In genomic region chr1:30618335-30618747, GRCh38 we compare ENCODE assay signal across 18 cellular contexts.
DNase-seq lines count a peak whose midpoint lies in the region; ATAC-seq and TF ChIP-seq lines count a peak whose summit lies in the region.
"Had no signal": no experiment of that assay in that cellular context is flagged by ENCODE, and none has a peak within 500 bp of the region (broad histone marks: within the 10 kb centered on the region; RNA-seq: fewer than 3 reads in every experiment).

No MANE protein-coding gene starts in this region.

- TF ChIP-seq CTCF in H9 (conservative IDR thresholded peaks at IDR 0.05): no peak

- H3K27me3 ChIP-seq in H9 (ENCODE audit: insufficient read depth, low read length): no peaks in the 10 kb centered on the region
- no peaks in the 10 kb centered on the region for H3K27me3 ChIP-seq in mesendoderm (ENCODE audit: insufficient read depth, low read length, poor library complexity)

- CTCF ChIA-PET in activated CD8-positive, alpha-beta memory T cell treated with anti-CD3 and anti-CD28 coated beads, Interleukin-2, amount 10 ng/mL, durations not matched to agents 7 days and 5 days (lab: Charles Lee): no interaction called here

- intact Hi-C loops in sciatic nerve (cut with DNase I): no loop called here

- DNase-seq in activated CD8-positive, alpha-beta memory T cell treated with anti-CD3 and anti-CD28 coated beads, Interleukin-2, amount 50 U/mL, for 48 hours: peak; percentile 49
- no peak for DNase-seq in activated CD8-positive, alpha-beta memory T cell treated with anti-CD3 and anti-CD28 coated beads, Interleukin-2, amount 10 ng/mL, durations not matched to agents 7 days and 5 days
- no peak for DNase-seq in H9
- peak; percentile 83 for DNase-seq in mesendoderm
- no peak for DNase-seq in sciatic nerve (ENCODE audit: low spot score)
- DNase-seq in NOMO-1 treated with dmso at 0.1 percent for 144 hours (lab: John Stamatoyannopoulos, UW; ENCODE audit: unreplicated experiment): no peak
- DNase-seq: aorta; CD4-positive, CD25-positive, alpha-beta regulatory T cell; DND-41; immature natural killer cell; NCI-H1417; NCI-H2227 treated with DMSO at 0.1 percent for 48 hours; SK-N-SH had no signal

- H3K9ac ChIP-seq in H9 (ENCODE audit: extremely low read depth, insufficient read length, low read length) (no peak overlapping the region), mesendoderm (ENCODE audit: low read length) (no peak overlapping the region)
- H3K9ac ChIP-seq: SK-N-SH had no signal

- H3K79me2 ChIP-seq in H9 (ENCODE audit: insufficient read depth, low read length) (no peaks in the 10 kb centered on the region), mesendoderm (ENCODE audit: control insufficient read depth, insufficient read depth, low read length) (no peaks in the 10 kb centered on the region)

- H3K4ac ChIP-seq in H9 (ENCODE audit: low read depth, low read length): no peak overlapping the region
- H3K4ac ChIP-seq in mesendoderm (ENCODE audit: low read depth, low read length): no peak overlapping the region

- H2AFZ ChIP-seq in H9 (ENCODE audit: low read length): no peak overlapping the region

- H3K4me3 Mint-ChIP-seq in activated CD8-positive, alpha-beta memory T cell treated with anti-CD3 and anti-CD28 coated beads, Interleukin-2, amount 10 ng/mL, durations not matched to agents 7 days and 5 days: no peak overlapping the region
- H3K4me3 Mint-ChIP-seq in H9: no peak overlapping the region
- H3K4me3 Mint-ChIP-seq in activated T-helper 17 cell treated with anti-CD3 and anti-CD28 coated beads, Interleukin-2, amount 50 U/mL, for 72 hours: no peak overlapping the region
- H3K4me3 Mint-ChIP-seq: activated T-helper 1 cell treated with anti-CD3 and anti-CD28 coated beads, Interleukin-12 subunit alpha, Interleukin-12 subunit beta, Interleukin-2, Interleukin-4 antibody, amounts not matched to agents 30 ng/mL and 10 ng/mL and 1 ng/mL, durations not matched to agents 14 hours and 24 hours and 36 hours; CD4-positive, CD25-positive, alpha-beta regulatory T cell; immature natural killer cell had no signal

- H3K23ac ChIP-seq in H9 (ENCODE audit: insufficient read length, low read depth, low read length): no peak overlapping the region
- H3K23ac ChIP-seq in mesendoderm (ENCODE audit: low read length): no peak overlapping the region

- H3K27me3 Mint-ChIP-seq in activated CD8-positive, alpha-beta memory T cell treated with anti-CD3 and anti-CD28 coated beads, Interleukin-2, amount 10 ng/mL, durations not matched to agents 7 days and 5 days: peaks cover 15% of the 10 kb centered on the region
- peaks cover 6% of the 10 kb centered on the region; the same call in 1 of the 2 replicates for H3K27me3 Mint-ChIP-seq in H9 (ENCODE audit: low read depth)
- peaks cover 41% of the 10 kb centered on the region for H3K27me3 Mint-ChIP-seq in activated T-helper 17 cell treated with anti-CD3 and anti-CD28 coated beads, Interleukin-2, amount 50 U/mL, for 72 hours

- H3K4me1 Mint-ChIP-seq in activated CD8-positive, alpha-beta memory T cell treated with anti-CD3 and anti-CD28 coated beads, Interleukin-2, amount 10 ng/mL, durations not matched to agents 7 days and 5 days: no peaks in the 10 kb centered on the region
- H3K4me1 Mint-ChIP-seq in H9: peaks cover 0 to 3% of the 10 kb centered on the region in 2 experiments; a peak in 1 of 4 replicates
- no peaks in the 10 kb centered on the region for H3K4me1 Mint-ChIP-seq in activated T-helper 17 cell treated with anti-CD3 and anti-CD28 coated beads, Interleukin-2, amount 50 U/mL, for 72 hours
- H3K4me1 Mint-ChIP-seq: CD4-positive, CD25-positive, alpha-beta regulatory T cell; immature natural killer cell had no signal

- H2BK15ac ChIP-seq in H9 (ENCODE audit: low read depth, low read length) (no peak overlapping the region), mesendoderm (replicated peaks; ENCODE audit: low read depth) (no peak overlapping the region)

- no peaks in the 10 kb centered on the region for H4K20me1 ChIP-seq in H9 (ENCODE audit: control insufficient read depth, insufficient read depth, insufficient read length)

- H3K4me2 ChIP-seq in H9 (ENCODE audit: insufficient read depth, insufficient read length, low read length) (no peak overlapping the region), mesendoderm (ENCODE audit: low read length) (no peak overlapping the region)
- H3K4me2 ChIP-seq: SK-N-SH had no signal

- no peaks in the 10 kb centered on the region for H3K36me3 ChIP-seq in mesendoderm (ENCODE audit: control insufficient read depth, insufficient read depth, low read length)

- H4K5ac ChIP-seq in H9 (ENCODE audit: insufficient read length, low read depth, low read length) (no peak overlapping the region), mesendoderm (ENCODE audit: low read length) (no peak overlapping the region)

- H3T11ph ChIP-seq in H9 (ENCODE audit: low read length): no peak overlapping the region

- H3K27ac ChIP-seq in H9 (ENCODE audit: insufficient read length, low read depth, low read length) (no peak overlapping the region), mesendoderm (ENCODE audit: low read depth, low read length) (no peak overlapping the region)
- H3K27ac ChIP-seq: coronary artery, HL-60 had no signal

- no peaks in the 10 kb centered on the region for H3K79me1 ChIP-seq in H9 (ENCODE audit: insufficient read depth, low read depth, low read length, poor library complexity, severe bottlenecking)
- H3K79me1 ChIP-seq in mesendoderm (ENCODE audit: low read length): no peaks in the 10 kb centered on the region

- no peak overlapping the region for H2AK5ac ChIP-seq in H9 (ENCODE audit: insufficient read length, low read length)
- no peak overlapping the region for H2AK5ac ChIP-seq in mesendoderm (ENCODE audit: low read length)

- no peak overlapping the region; the same call in 1 of the 2 replicates for H3K14ac ChIP-seq in H9 (ENCODE audit: insufficient read depth, low read length)

- ATAC-seq in activated CD8-positive, alpha-beta memory T cell treated with anti-CD3 and anti-CD28 coated beads, Interleukin-2, amount 10 ng/mL, durations not matched to agents 7 days and 5 days: no peak
- ATAC-seq in activated T-helper 17 cell treated with anti-CD3 and anti-CD28 coated beads, Interleukin-2, amount 50 U/mL, for 72 hours (replicated peaks): peak; percentile 24
- ATAC-seq in sciatic nerve (no peak), GM21786 (IDR thresholded peaks at IDR 0.05; ENCODE audit: unreplicated experiment) (no peak)

- H3K4me1 ChIP-seq in H9 (ENCODE audit: insufficient read depth, low read length) (no peaks in the 10 kb centered on the region), mesendoderm (ENCODE audit: control insufficient read depth, low read depth, low read length) (peaks cover 3% of the 10 kb centered on the region)

- H4K91ac ChIP-seq in H9 (ENCODE audit: insufficient read length, low read depth, low read length): no peak overlapping the region

- no CpG with 5 or more reads among the region's 6 CpGs for WGBS in H9 (ENCODE audit: extremely low coverage, insufficient read length, low lambda C conversion rate)
- no CpG with 5 or more reads among the region's 6 CpGs for WGBS in mesendoderm (ENCODE audit: extremely low coverage, insufficient coverage, low lambda C conversion rate)

- H2BK5ac ChIP-seq in H9 (ENCODE audit: insufficient read length, low read length): no peak overlapping the region
- H2BK5ac ChIP-seq in mesendoderm (ENCODE audit: low read length): no peak overlapping the region

- H3K9me3 ChIP-seq in H9 (ENCODE audit: control insufficient read depth, low read depth, low read length): no peaks in the 10 kb centered on the region
- H3K9me3 ChIP-seq: SK-N-SH had no signal

- H3K27ac Mint-ChIP-seq in activated CD8-positive, alpha-beta memory T cell treated with anti-CD3 and anti-CD28 coated beads, Interleukin-2, amount 10 ng/mL, durations not matched to agents 7 days and 5 days: no peak overlapping the region
- no peak overlapping the region for H3K27ac Mint-ChIP-seq in H9
- no peak overlapping the region for H3K27ac Mint-ChIP-seq in activated T-helper 17 cell treated with anti-CD3 and anti-CD28 coated beads, Interleukin-2, amount 50 U/mL, for 72 hours
- H3K27ac Mint-ChIP-seq: activated T-helper 1 cell treated with anti-CD3 and anti-CD28 coated beads, Interleukin-12 subunit alpha, Interleukin-12 subunit beta, Interleukin-2, Interleukin-4 antibody, amounts not matched to agents 30 ng/mL and 10 ng/mL and 1 ng/mL, durations not matched to agents 14 hours and 24 hours and 36 hours; CD4-positive, CD25-positive, alpha-beta regulatory T cell; immature natural killer cell had no signal

- H3K36me3 Mint-ChIP-seq in activated CD8-positive, alpha-beta memory T cell treated with anti-CD3 and anti-CD28 coated beads, Interleukin-2, amount 10 ng/mL, durations not matched to agents 7 days and 5 days: no peaks in the 10 kb centered on the region
- H3K36me3 Mint-ChIP-seq in H9 (ENCODE audit: insufficient read depth in 1 of 3, low read depth in 3 of 3): peaks cover 0 to 2% (median 0%) of the 10 kb centered on the region in 3 experiments; a peak in 1 of 7 replicates
- no peaks in the 10 kb centered on the region for H3K36me3 Mint-ChIP-seq in activated T-helper 17 cell treated with anti-CD3 and anti-CD28 coated beads, Interleukin-2, amount 50 U/mL, for 72 hours (ENCODE audit: low read depth)
- H3K36me3 Mint-ChIP-seq: CD4-positive, CD25-positive, alpha-beta regulatory T cell had no signal

- H3K18ac ChIP-seq in H9 (ENCODE audit: insufficient read length, low read depth, low read length) (no peak overlapping the region), mesendoderm (ENCODE audit: low read length) (no peak overlapping the region)

- peak overlapping the region; percentile 55 for H3K56ac ChIP-seq in H9 (ENCODE audit: insufficient read length, low read depth, low read length)
- no peak overlapping the region for H3K56ac ChIP-seq in mesendoderm (ENCODE audit: low read length)

- H2BK12ac ChIP-seq in H9 (ENCODE audit: insufficient read length, low read depth, low read length): peak overlapping the region; percentile 23

- no peaks in the 10 kb centered on the region for H3K23me2 ChIP-seq in H9 (ENCODE audit: insufficient read length, low read depth, low read length, poor library complexity, severe bottlenecking)

- H4K8ac ChIP-seq in H9 (replicated peaks; ENCODE audit: insufficient read length, low read depth, low read length) (no peak overlapping the region), mesendoderm (ENCODE audit: low read depth, low read length) (no peak overlapping the region)

- no peak overlapping the region for H3K4me3 ChIP-seq in mesendoderm (ENCODE audit: low read length)
- H3K4me3 ChIP-seq: coronary artery had no signal

- peaks cover 3% of the 10 kb centered on the region for H3K9me3 Mint-ChIP-seq in activated CD8-positive, alpha-beta memory T cell treated with anti-CD3 and anti-CD28 coated beads, Interleukin-2, amount 10 ng/mL, durations not matched to agents 7 days and 5 days (ENCODE audit: low read depth)
- peaks cover 4 to 8% of the 10 kb centered on the region in 2 experiments; a peak in 4 of 5 replicates for H3K9me3 Mint-ChIP-seq in H9
- peaks cover 9% of the 10 kb centered on the region for H3K9me3 Mint-ChIP-seq in activated T-helper 17 cell treated with anti-CD3 and anti-CD28 coated beads, Interleukin-2, amount 50 U/mL, for 72 hours

- H2BK20ac ChIP-seq in H9 (ENCODE audit: low read depth, low read length, poor library complexity, severe bottlenecking): no peak overlapping the region

- no peak overlapping the region for H2BK120ac ChIP-seq in H9 (ENCODE audit: low read depth, low read length, poor library complexity, severe bottlenecking)
- H2BK120ac ChIP-seq in mesendoderm (ENCODE audit: low read depth, low read length): no peak overlapping the region

Comparison
In these comparisons a context has a peak if more than half of its experiments do, and no peak if none do; other contexts are left out.
1. DNase-seq: peak in activated CD8-positive, alpha-beta memory T cell treated with anti-CD3 and anti-CD28 coated beads, Interleukin-2, amount 50 U/mL, for 48 hours (single experiment) and mesendoderm (single experiment); none in activated CD8-positive, alpha-beta memory T cell treated with anti-CD3 and anti-CD28 coated beads, Interleukin-2, amount 10 ng/mL, durations not matched to agents 7 days and 5 days (single experiment), H9 (single experiment), sciatic nerve (single experiment) and NOMO-1 treated with dmso at 0.1 percent for 144 hours (single experiment).